In the genomic region with DNA sequence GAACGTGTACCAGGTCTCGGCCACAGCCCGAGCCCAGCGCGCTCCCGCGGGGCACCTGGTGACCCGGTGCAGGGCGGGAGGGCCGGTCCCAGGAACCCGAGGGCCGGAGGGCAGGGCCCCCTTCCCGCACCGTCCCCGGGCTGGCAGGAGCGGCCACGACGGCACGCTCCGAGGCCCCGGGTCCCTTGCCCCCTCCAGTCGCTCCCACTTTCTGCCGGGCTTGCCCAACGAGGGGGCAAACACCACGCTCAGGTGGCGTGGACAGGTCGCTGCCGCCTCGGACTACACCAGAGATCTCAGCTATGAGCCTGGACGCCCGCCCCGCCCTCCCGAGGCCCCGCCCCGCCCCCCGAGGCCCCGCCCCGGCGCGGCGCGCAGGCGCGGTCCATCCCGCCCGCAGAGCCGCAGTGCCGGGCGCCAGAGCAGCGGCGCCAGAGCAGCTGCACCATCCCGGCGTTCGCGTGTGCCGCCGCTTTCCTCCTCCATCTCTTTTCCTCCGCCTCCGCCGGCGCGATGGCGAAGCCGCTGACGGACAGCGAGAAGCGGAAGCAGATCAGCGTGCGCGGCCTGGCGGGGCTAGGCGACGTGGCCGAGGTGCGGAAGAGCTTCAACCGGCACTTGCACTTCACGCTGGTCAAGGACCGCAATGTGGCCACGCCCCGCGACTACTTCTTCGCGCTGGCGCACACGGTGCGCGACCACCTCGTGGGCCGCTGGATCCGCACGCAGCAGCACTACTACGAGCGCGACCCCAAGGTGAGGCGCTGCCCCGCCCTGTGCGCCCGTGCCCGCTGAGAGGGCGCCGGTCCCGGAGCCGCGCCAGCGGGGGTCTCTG, we compare ENCODE assay signal across 8 cellular contexts. TPM values are rescaled to one million over a fixed set of nuclear protein-coding genes. Genes with fewer than 3 reads are reported as not detected.
DNase-seq lines count a peak whose midpoint lies in the region; ATAC-seq and TF ChIP-seq lines count a peak whose summit lies in the region.

TSS of gene PYGB (plus strand) at position 420 of the 835 bp plus-strand sequence. CDS start at position 514, 94 bp downstream.

- DNase-seq in CD4-positive, CD25-positive, alpha-beta regulatory T cell = peak; percentile 67 to 78 (median 74)
- peak; percentile 88 for DNase-seq in NCI-H82 (lab: John Stamatoyannopoulos, UW)
- DNase-seq in activated CD4-positive, alpha-beta memory T cell treated with anti-CD3 and anti-CD28 coated beads, Interleukin-2, amount 10 ng/mL, durations not matched to agents 7 days and 5 days = peak; percentile 77
- peak in 1 of 2 donors; percentile 95 for DNase-seq in lower leg skin (ENCODE audit: low spot score in 2 of 2)
- DNase-seq in stimulated activated CD4-positive, alpha-beta T cell treated with anti-CD3 and anti-CD28 coated beads, Interleukin-4, amount 100 ng/mL, for 4 hours = peak; percentile 59 to 75

- no peaks in the 10 kb centered on the region for H3K9me3 ChIP-seq in CD4-positive, CD25-positive, alpha-beta regulatory T cell (ENCODE audit: control insufficient read depth in 2 of 2, low read length in 2 of 2)
- H3K9me3 ChIP-seq in duodenal mucosa (ENCODE audit: control insufficient read depth in 1 of 2, low read length in 2 of 2) = no peaks in the 10 kb centered on the region

- H3K36me3 Mint-ChIP-seq in CD4-positive, CD25-positive, alpha-beta regulatory T cell = no peaks in the 10 kb centered on the region
- H3K36me3 Mint-ChIP-seq in activated CD4-positive, alpha-beta memory T cell treated with anti-CD3 and anti-CD28 coated beads, Interleukin-2, amount 10 ng/mL, durations not matched to agents 7 days and 5 days (ENCODE audit: low read depth) = no peaks in the 10 kb centered on the region

- peak within 1 kb of the TSS; percentile 57 for H3K27ac ChIP-seq in CD4-positive, CD25-positive, alpha-beta regulatory T cell (ENCODE audit: insufficient read depth, low read length, poor library complexity, severe bottlenecking)
- peak within 1 kb of the TSS; percentile 77 for H3K27ac ChIP-seq in duodenal mucosa (ENCODE audit: low read depth, low read length)

- H3K9ac ChIP-seq in duodenal mucosa (ENCODE audit: low read depth in 1 of 2, low read length in 2 of 2) = peak within 1 kb of the TSS; percentile 63 to 90

- H3K27me3 Mint-ChIP-seq in CD4-positive, CD25-positive, alpha-beta regulatory T cell = no peaks in the 10 kb centered on the region
- H3K27me3 Mint-ChIP-seq in activated CD4-positive, alpha-beta memory T cell treated with anti-CD3 and anti-CD28 coated beads, Interleukin-2, amount 10 ng/mL, durations not matched to agents 7 days and 5 days = peaks cover 14% of the 10 kb centered on the region

- H3K4me1 Mint-ChIP-seq in CD4-positive, CD25-positive, alpha-beta regulatory T cell = peaks cover 19 to 62% (median 39%) of the 10 kb centered on the region in 4 donors
- peaks cover 41% of the 10 kb centered on the region for H3K4me1 Mint-ChIP-seq in activated CD4-positive, alpha-beta memory T cell treated with anti-CD3 and anti-CD28 coated beads, Interleukin-2, amount 10 ng/mL, durations not matched to agents 7 days and 5 days

- peak within 1 kb of the TSS; percentile 72 for H3K4me3 ChIP-seq in CD4-positive, CD25-positive, alpha-beta regulatory T cell (ENCODE audit: low read depth, low read length)
- H3K4me3 ChIP-seq in duodenal mucosa (ENCODE audit: low read depth in 1 of 2, low read length in 2 of 2) = peak within 1 kb of the TSS; percentile 84 to 97
- peak within 1 kb of the TSS; percentile 96 for H3K4me3 ChIP-seq in lower leg skin (ENCODE audit: low read depth, poor library complexity, severe bottlenecking)

- POLR2A ChIA-PET in activated CD4-positive, alpha-beta memory T cell treated with anti-CD3 and anti-CD28 coated beads, Interleukin-2, amount 10 ng/mL, durations not matched to agents 7 days and 5 days (lab: Charles Lee) = interaction anchor here (0.6 to 4.6 kb wide), 15 partner anchors 9 to 255 kb away, joined by 3 to 22 read pairs (median 3); partner anchors contain the start of genes ABHD12, ACSS1, ENTPD6 and GINS1

- ATAC-seq in CD4-positive, CD25-positive, alpha-beta regulatory T cell (ENCODE audit: low read depth in 2 of 2) = peak; percentile 77 to 81
- ATAC-seq in GM19372 (IDR thresholded peaks at IDR 0.05; ENCODE audit: low read depth, unreplicated experiment) (peak; percentile 68), HG03520 (IDR thresholded peaks at IDR 0.05; ENCODE audit: unreplicated experiment) (peak; percentile 57)

- no peak for TF ChIP-seq POLR2A in lower leg skin (IDR thresholded peaks at IDR 0.05)

- CTCF ChIA-PET in activated CD4-positive, alpha-beta memory T cell treated with anti-CD3 and anti-CD28 coated beads, Interleukin-2, amount 10 ng/mL, durations not matched to agents 7 days and 5 days (lab: Charles Lee) = interaction anchor here (0.7 to 1.7 kb wide), 7 partner anchors 14 to 255 kb away, joined by 3 to 9 read pairs (median 3); no protein-coding TSS in a partner anchor

- intact Hi-C loops in lower leg skin (cut with DNase I; ENCODE audit: low total_unique reads) = loop anchor here (10.0 kb wide), 1 partner anchor 53 kb away; the partner anchor contains the start of gene ENTPD6

- H3K27ac Mint-ChIP-seq in CD4-positive, CD25-positive, alpha-beta regulatory T cell = peak within 1 kb of the TSS; percentile 85 to 92 (median 89)
- H3K27ac Mint-ChIP-seq in activated CD4-positive, alpha-beta memory T cell treated with anti-CD3 and anti-CD28 coated beads, Interleukin-2, amount 10 ng/mL, durations not matched to agents 7 days and 5 days = peak within 1 kb of the TSS; percentile 82

- H3K36me3 ChIP-seq in CD4-positive, CD25-positive, alpha-beta regulatory T cell (ENCODE audit: control insufficient read depth, insufficient read depth, low read length) = no peaks in the 10 kb centered on the region
- H3K36me3 ChIP-seq in duodenal mucosa (ENCODE audit: control insufficient read depth in 1 of 2, insufficient read depth in 2 of 2, low read length in 2 of 2) = no peaks in the 10 kb centered on the region

- peak within 1 kb of the TSS; percentile 95 to 98 (median 96) for H3K4me3 Mint-ChIP-seq in CD4-positive, CD25-positive, alpha-beta regulatory T cell
- H3K4me3 Mint-ChIP-seq in activated CD4-positive, alpha-beta memory T cell treated with anti-CD3 and anti-CD28 coated beads, Interleukin-2, amount 10 ng/mL, durations not matched to agents 7 days and 5 days = peak within 1 kb of the TSS; percentile 90

- TF ChIP-seq CTCF in lower leg skin (IDR thresholded peaks at IDR 0.05) = no peak

- 0% methylated on average over 29 of the region's 105 CpGs; no CpG with 5 or more reads in 1 of the 2 donors for WGBS in lower leg skin, 2 donors

- peaks cover 3% of the 10 kb centered on the region for H3K27me3 ChIP-seq in CD4-positive, CD25-positive, alpha-beta regulatory T cell (ENCODE audit: control insufficient read depth, insufficient read depth, low read length)
- H3K27me3 ChIP-seq in duodenal mucosa (ENCODE audit: control insufficient read depth in 1 of 2, insufficient read depth in 2 of 2, low read length in 2 of 2) = no peaks in the 10 kb centered on the region

- H3K9me3 Mint-ChIP-seq in CD4-positive, CD25-positive, alpha-beta regulatory T cell = peaks cover 0 to 3% (median 1%) of the 10 kb centered on the region in 7 donors
- H3K9me3 Mint-ChIP-seq in activated CD4-positive, alpha-beta memory T cell treated with anti-CD3 and anti-CD28 coated beads, Interleukin-2, amount 10 ng/mL, durations not matched to agents 7 days and 5 days = no peaks in the 10 kb centered on the region

- peaks cover 27% of the 10 kb centered on the region for H3K4me1 ChIP-seq in CD4-positive, CD25-positive, alpha-beta regulatory T cell (ENCODE audit: control insufficient read depth, insufficient read depth, low read length, poor library complexity, severe bottlenecking)
- H3K4me1 ChIP-seq in duodenal mucosa (ENCODE audit: control insufficient read depth in 1 of 2, insufficient read depth in 2 of 2, low read length in 2 of 2) = peaks cover 39 to 42% of the 10 kb centered on the region in 2 donors

RNA-seq across cellular contexts. Expression of gene PYGB, which starts in this region (rescaled TPM):
- total RNA-seq in CD4-positive, CD25-positive, alpha-beta regulatory T cell = 37.2 TPM
- 10 to 100 TPM; 45.3 to 64.6 (median 52.4) TPM for polyA plus RNA-seq in CD4-positive, CD25-positive, alpha-beta regulatory T cell
- 10 to 100 TPM; 28.4 to 29.8 TPM for total RNA-seq in activated CD4-positive, alpha-beta memory T cell treated with anti-CD3 and anti-CD28 coated beads, Interleukin-2, amount 10 ng/mL, durations not matched to agents 7 days and 5 days
- 100 to 1,000 TPM in 3 of 4 donors, 10 to 100 TPM in 1; 99.0 to 308 (median 194) TPM for total RNA-seq in lower leg skin
